In genomic region chr19:7257148-7258041, GRCh38 we compare ENCODE assay signal across 1 cellular context.
TF ChIP-seq lines count a peak whose summit lies in the region.

No MANE protein-coding gene starts in this region.

TF ChIP-seq in HEK293, 187 proteins besides CTCF, POLR2A, EP300 and RAD21 (continued from another document):
- TF ChIP-seq, protein P1, sequence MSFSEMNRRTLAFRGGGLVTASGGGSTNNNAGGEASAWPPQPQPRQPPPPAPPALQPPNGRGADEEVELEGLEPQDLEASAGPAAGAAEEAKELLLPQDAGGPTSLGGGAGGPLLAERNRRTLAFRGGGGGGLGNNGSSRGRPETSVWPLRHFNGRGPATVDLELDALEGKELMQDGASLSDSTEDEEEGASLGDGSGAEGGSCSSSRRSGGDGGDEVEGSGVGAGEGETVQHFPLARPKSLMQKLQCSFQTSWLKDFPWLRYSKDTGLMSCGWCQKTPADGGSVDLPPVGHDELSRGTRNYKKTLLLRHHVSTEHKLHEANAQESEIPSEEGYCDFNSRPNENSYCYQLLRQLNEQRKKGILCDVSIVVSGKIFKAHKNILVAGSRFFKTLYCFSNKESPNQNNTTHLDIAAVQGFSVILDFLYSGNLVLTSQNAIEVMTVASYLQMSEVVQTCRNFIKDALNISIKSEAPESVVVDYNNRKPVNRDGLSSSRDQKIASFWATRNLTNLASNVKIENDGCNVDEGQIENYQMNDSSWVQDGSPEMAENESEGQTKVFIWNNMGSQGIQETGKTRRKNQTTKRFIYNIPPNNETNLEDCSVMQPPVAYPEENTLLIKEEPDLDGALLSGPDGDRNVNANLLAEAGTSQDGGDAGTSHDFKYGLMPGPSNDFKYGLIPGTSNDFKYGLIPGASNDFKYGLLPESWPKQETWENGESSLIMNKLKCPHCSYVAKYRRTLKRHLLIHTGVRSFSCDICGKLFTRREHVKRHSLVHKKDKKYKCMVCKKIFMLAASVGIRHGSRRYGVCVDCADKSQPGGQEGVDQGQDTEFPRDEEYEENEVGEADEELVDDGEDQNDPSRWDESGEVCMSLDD (tag by site-specific recombination; IDR thresholded peaks at IDR 0.05) = no peak
- TF ChIP-seq ZNF239 (tag by site-specific recombination; IDR thresholded peaks at IDR 0.05) (no peak), HIC1 (tag by site-specific recombination; IDR thresholded peaks at IDR 0.05) (peak; percentile 89), ZNF114 (tag by site-specific recombination; IDR thresholded peaks at IDR 0.05) (no peak), ZNF280D (tag by site-specific recombination; IDR thresholded peaks at IDR 0.05) (no peak), ZNF548 (tag by site-specific recombination; IDR thresholded peaks at IDR 0.05) (no peak), MEIS1 (CRISPR knock-in tag; IDR thresholded peaks at IDR 0.05; ENCODE audit: borderline replicate concordance) (no peak), ZNF76 (tag by site-specific recombination; IDR thresholded peaks at IDR 0.05; ENCODE audit: borderline replicate concordance, low read depth) (no peak), ZNF404 (tag by site-specific recombination; IDR thresholded peaks at IDR 0.05) (no peak), ZNF510 (tag by site-specific recombination; IDR thresholded peaks at IDR 0.05; ENCODE audit: insufficient replicate concordance) (no peak), PRDM2 (tag by site-specific recombination; IDR thresholded peaks at IDR 0.05; ENCODE audit: borderline replicate concordance) (no peak), ZNF677 (tag by site-specific recombination; IDR thresholded peaks at IDR 0.05) (no peak), ZBTB48 (tag by site-specific recombination; IDR thresholded peaks at IDR 0.05) (no peak), ZNF785 (tag by site-specific recombination; IDR thresholded peaks at IDR 0.05) (no peak), TCF7L2 (IDR thresholded peaks at IDR 0.05; ENCODE audit: borderline replicate concordance, low read depth, low read length) (no peak), WT1 (tag by site-specific recombination; IDR thresholded peaks at IDR 0.05) (no peak)
- TF ChIP-seq, protein P2, sequence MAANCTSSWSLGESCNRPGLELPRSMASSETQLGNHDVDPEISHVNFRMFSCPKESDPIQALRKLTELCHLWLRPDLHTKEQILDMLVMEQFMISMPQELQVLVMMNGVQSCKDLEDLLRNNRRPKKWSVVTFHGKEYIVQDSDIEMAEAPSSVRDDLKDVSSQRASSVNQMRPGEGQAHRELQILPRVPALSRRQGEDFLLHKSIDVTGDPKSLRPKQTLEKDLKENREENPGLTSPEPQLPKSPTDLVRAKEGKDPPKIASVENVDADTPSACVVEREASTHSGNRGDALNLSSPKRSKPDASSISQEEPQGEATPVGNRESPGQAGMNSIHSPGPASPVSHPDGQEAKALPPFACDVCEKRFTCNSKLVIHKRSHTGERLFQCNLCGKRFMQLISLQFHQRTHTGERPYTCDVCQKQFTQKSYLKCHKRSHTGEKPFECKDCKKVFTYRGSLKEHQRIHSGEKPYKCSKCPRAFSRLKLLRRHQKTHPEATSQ (tag by site-specific recombination; IDR thresholded peaks at IDR 0.05) = no peak
- TF ChIP-seq, protein P3, sequence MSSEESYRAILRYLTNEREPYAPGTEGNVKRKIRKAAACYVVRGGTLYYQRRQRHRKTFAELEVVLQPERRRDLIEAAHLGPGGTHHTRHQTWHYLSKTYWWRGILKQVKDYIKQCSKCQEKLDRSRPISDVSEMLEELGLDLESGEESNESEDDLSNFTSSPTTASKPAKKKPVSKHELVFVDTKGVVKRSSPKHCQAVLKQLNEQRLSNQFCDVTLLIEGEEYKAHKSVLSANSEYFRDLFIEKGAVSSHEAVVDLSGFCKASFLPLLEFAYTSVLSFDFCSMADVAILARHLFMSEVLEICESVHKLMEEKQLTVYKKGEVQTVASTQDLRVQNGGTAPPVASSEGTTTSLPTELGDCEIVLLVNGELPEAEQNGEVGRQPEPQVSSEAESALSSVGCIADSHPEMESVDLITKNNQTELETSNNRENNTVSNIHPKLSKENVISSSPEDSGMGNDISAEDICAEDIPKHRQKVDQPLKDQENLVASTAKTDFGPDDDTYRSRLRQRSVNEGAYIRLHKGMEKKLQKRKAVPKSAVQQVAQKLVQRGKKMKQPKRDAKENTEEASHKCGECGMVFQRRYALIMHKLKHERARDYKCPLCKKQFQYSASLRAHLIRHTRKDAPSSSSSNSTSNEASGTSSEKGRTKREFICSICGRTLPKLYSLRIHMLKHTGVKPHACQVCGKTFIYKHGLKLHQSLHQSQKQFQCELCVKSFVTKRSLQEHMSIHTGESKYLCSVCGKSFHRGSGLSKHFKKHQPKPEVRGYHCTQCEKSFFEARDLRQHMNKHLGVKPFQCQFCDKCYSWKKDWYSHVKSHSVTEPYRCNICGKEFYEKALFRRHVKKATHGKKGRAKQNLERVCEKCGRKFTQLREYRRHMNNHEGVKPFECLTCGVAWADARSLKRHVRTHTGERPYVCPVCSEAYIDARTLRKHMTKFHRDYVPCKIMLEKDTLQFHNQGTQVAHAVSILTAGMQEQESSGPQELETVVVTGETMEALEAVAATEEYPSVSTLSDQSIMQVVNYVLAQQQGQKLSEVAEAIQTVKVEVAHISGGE (tag by site-specific recombination; conservative IDR thresholded peaks at IDR 0.05; ENCODE audit: low read depth) = no peak
- TF ChIP-seq, protein P4, sequence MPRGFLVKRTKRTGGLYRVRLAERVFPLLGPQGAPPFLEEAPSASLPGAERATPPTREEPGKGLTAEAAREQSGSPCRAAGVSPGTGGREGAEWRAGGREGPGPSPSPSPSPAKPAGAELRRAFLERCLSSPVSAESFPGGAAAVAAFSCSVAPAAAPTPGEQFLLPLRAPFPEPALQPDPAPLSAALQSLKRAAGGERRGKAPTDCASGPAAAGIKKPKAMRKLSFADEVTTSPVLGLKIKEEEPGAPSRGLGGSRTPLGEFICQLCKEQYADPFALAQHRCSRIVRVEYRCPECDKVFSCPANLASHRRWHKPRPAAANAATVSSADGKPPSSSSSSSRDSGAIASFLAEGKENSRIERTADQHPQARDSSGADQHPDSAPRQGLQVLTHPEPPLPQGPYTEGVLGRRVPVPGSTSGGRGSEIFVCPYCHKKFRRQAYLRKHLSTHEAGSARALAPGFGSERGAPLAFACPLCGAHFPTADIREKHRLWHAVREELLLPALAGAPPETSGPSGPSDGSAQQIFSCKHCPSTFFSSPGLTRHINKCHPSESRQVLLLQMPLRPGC (tag by site-specific recombination; IDR thresholded peaks at IDR 0.05) = peak; percentile 55; the same call in 1 of the 2 replicates
